29 cellular contexts compared by ENCODE assay signal in the genomic region with DNA sequence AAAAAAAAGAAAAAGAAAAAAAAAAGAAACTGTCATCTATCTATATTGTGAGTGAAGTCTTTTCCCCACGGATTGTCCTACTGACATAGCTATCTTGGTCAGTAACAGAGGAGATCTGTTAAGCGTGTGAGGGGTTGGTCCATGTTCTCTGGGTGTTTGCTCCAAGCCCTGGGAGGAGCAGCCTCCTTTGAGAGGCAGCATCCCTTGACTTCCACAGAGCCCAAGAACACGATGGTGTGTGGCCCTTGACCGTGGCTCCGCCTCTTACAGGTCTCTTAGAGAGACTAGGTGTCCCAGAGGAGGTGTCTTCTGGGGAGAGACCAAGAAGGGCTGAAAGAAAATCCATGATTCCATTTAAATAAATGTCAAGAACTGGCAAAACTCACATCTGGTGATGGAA.
"Had no signal": no experiment of that assay in that cellular context is flagged by ENCODE, and none has a peak within 500 bp of the region (broad histone marks: within the 10 kb centered on the region; RNA-seq: fewer than 3 reads in every experiment).

No MANE protein-coding gene starts in this region.

- H3K36me3 ChIP-seq: brain microvascular endothelial cell, cardiac muscle cell, Peyer's patch, SJSA1 had no signal

- H3K27ac Mint-ChIP-seq: activated naive CD4-positive, alpha-beta T cell treated with anti-CD3 and anti-CD28 coated beads, Interleukin-2, amount 10 ng/mL, durations not matched to agents 7 days and 5 days; activated naive CD8-positive, alpha-beta T cell treated with anti-CD3 and anti-CD28 coated beads for 36 hours; activated T-helper 2 cell treated with anti-CD3 and anti-CD28 coated beads, Interferon-gamma antibody, Interleukin-2, Interleukin-4, amounts not matched to agents 10 μg/mL and 5 μg/mL and 100 μg/mL, durations not matched to agents 14 hours and 24 hours and 36 hours; IgD-negative memory B cell; T-helper 2 cell treated with Interferon-gamma antibody and Interleukin-4, amounts not matched to agents 5 μg/mL and 100 μg/mL, for 36 hours had no signal

- DNase-seq: activated CD4-positive, alpha-beta T cell treated with anti-CD3 and anti-CD28 coated beads for 48 hours; activated CD4-positive, alpha-beta T cell treated with anti-CD3 and anti-CD28 coated beads, Interleukin-2, amount 50 U/mL, for 48 hours; activated gamma-delta T cell treated with Interleukin-2 at 50 U/mL for 16 hours; activated naive CD4-positive, alpha-beta T cell treated with anti-CD3 and anti-CD28 coated beads, Interleukin-2, amount 10 ng/mL, durations not matched to agents 7 days and 5 days; activated naive CD8-positive, alpha-beta T cell treated with anti-CD3 and anti-CD28 coated beads for 36 hours; activated T-cell treated with anti-CD3 and anti-CD28 coated beads for 4 hours; activated T-cell treated with anti-CD3 and anti-CD28 coated beads, Interleukin-2, amount 50 U/mL, for 48 hours; brain microvascular endothelial cell; KG1; NCI-H1048; NCI-H1417; NCI-H1930; NCI-H2171; NCI-H2227 treated with DMSO at 0.1 percent for 48 hours; NCI-H446 treated with DMSO at 0.1 percent for 48 hours; NCI-H526; NCI-H82; OCI-M1; Peyer's patch; SHP77; SW 1271 had no signal

- ATAC-seq: activated CD4-positive, CD25-positive, alpha-beta regulatory T cell treated with anti-CD3 and anti-CD28 coated beads, Interleukin-2, amount 50 U/mL, for 24 hours; SK-N-SH treated with all-trans-retinoic acid at 6 μM for 48 hours had no signal

- H3K4me1 ChIP-seq: Peyer's patch had no signal

- H3K4me3 Mint-ChIP-seq: activated naive CD4-positive, alpha-beta T cell treated with anti-CD3 and anti-CD28 coated beads, Interleukin-2, amount 10 ng/mL, durations not matched to agents 7 days and 5 days; activated naive CD8-positive, alpha-beta T cell treated with anti-CD3 and anti-CD28 coated beads for 36 hours; IgD-negative memory B cell; T-helper 2 cell treated with Interferon-gamma antibody and Interleukin-4, amounts not matched to agents 5 μg/mL and 100 μg/mL, for 36 hours had no signal

- H3K27me3 ChIP-seq: brain microvascular endothelial cell, cardiac muscle cell, Peyer's patch, SJSA1 had no signal

- H3K27ac ChIP-seq: brain microvascular endothelial cell, cardiac muscle cell, Peyer's patch, RWPE1, SJSA1 had no signal

- H3K4me3 ChIP-seq: cardiac muscle cell, Peyer's patch, SJSA1 had no signal
